ENCODE assay signal across 8 cellular contexts in the genomic region with DNA sequence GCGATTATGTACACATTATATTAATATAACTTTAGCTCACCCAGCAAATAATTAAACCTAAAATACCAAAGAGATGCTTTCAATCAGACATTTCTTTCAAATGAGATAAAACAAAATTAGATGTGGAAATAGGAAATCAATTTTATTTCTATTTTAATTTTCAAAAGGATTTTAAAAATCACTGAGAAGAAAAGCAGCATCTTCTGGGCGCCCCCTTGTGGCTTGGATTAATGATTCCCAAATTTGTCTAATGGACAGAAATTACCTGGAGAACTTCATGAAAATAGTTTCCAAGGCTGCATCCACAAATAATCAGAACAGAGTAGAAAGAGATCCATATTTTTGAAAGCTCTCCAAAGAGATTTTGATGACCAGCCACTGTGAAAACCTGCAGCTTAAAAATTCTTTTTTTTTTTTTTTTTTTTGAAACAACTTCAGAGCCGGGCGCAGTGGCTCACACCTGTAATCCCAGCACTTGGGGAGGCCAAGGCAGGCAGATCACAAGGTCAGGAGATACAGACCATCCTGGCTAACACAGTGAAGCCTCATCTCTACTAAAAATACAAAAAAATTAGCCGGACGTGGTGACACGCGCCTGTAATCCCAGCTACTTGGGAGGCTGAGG. TPM values are rescaled to one million over a fixed set of nuclear protein-coding genes. Genes with fewer than 3 reads are reported as not detected.
A peak's percentile ranks its signal among the peaks of the same experiment; 100 is the strongest.
DNase-seq lines count a peak whose midpoint lies in the region; ATAC-seq and TF ChIP-seq lines count a peak whose summit lies in the region.

No MANE protein-coding gene starts in this region.

- 79 to 84% methylated on average over 8 of the region's 8 CpGs for WGBS in body of pancreas, 2 donors

- H3K4me1 ChIP-seq in body of pancreas, result no peaks in the 10 kb centered on the region

- intact Hi-C loops in body of pancreas (cut with DNase I), result loop anchor here (10.0 kb wide), 1 partner anchor 214 kb away; no protein-coding TSS in a partner anchor

- H3K36me3 ChIP-seq in body of pancreas (replicated peaks in 1 of 2; ENCODE audit: insufficient read depth in 1 of 2, low read depth in 2 of 2) (no peaks in the 10 kb centered on the region), H7 (replicated peaks; ENCODE audit: control insufficient read depth, insufficient read depth, low read length) (no peaks in the 10 kb centered on the region)

- no peaks in the 10 kb centered on the region for H3K27me3 ChIP-seq in body of pancreas
- no peaks in the 10 kb centered on the region for H3K27me3 ChIP-seq in H7 (ENCODE audit: control insufficient read depth, insufficient read depth, low read length)

- peak in 6 of 7 experiments; percentile 62 to 81 (median 70) for TF ChIP-seq CTCF in body of pancreas (IDR thresholded peaks at IDR 0.05)

- H3K9me3 ChIP-seq in body of pancreas, result no peaks in the 10 kb centered on the region

- H3K4me3 ChIP-seq in body of pancreas, result no peak overlapping the region
- H3K4me3 ChIP-seq in H7 (ENCODE audit: insufficient read depth, low read depth, low read length), result no peak overlapping the region

- peak; percentile 34 for DNase-seq in stimulated activated CD4-positive, alpha-beta T cell treated with anti-CD3 and anti-CD28 coated beads, Interleukin-12 subunit alpha, Interleukin-12 subunit beta, amount 100 ng/mL, for 4 hours
- no peak for DNase-seq in stimulated activated CD4-positive, alpha-beta T cell treated with anti-CD3 and anti-CD28 coated beads, Interleukin-1b, Interleukin-23, amount 100 ng/mL, for 48 hours
- DNase-seq in OCI-M1 (lab: John Stamatoyannopoulos, UW), result peak; percentile 51
- peak; percentile 43 to 58 (median 50) for DNase-seq in body of pancreas
- DNase-seq in kidney glomerular epithelial cell (lab: John Stamatoyannopoulos, UW), result peak; percentile 59
- DNase-seq in stimulated activated naive CD4-positive, alpha-beta T cell (lab: John Stamatoyannopoulos, UW), result peak in 5 of 6 experiments; percentile 12 to 61 (median 30)
- DNase-seq in H7, result no peak

- TF ChIP-seq POLR2A in body of pancreas (IDR thresholded peaks at IDR 0.05), result no peak

- H3K27ac ChIP-seq in body of pancreas, result no peak overlapping the region

- ATAC-seq in body of pancreas (no peak), GM19467 (IDR thresholded peaks at IDR 0.05; ENCODE audit: unreplicated experiment) (no peak)

RNA-seq across cellular contexts. Expression of a gene that starts 50.9 kb away (rescaled TPM):
- total RNA-seq in body of pancreas, result 10 to 100 TPM; 28.3 to 33.0 TPM
- total RNA-seq in H7 (2014; rRNA removed; shearing (Covaris generic)), result 21.8 and 27.2 TPM in 2 replicates

Comparison
In these comparisons a context has a peak if more than half of its experiments do, and no peak if none do; other contexts are left out.
1. DNase-seq: peak in stimulated activated CD4-positive, alpha-beta T cell treated with anti-CD3 and anti-CD28 coated beads, Interleukin-12 subunit alpha, Interleukin-12 subunit beta, amount 100 ng/mL, for 4 hours (single experiment), OCI-M1 (single experiment), body of pancreas (4 of 4), kidney glomerular epithelial cell (single experiment) and stimulated activated naive CD4-positive, alpha-beta T cell (5 of 6); none in stimulated activated CD4-positive, alpha-beta T cell treated with anti-CD3 and anti-CD28 coated beads, Interleukin-1b, Interleukin-23, amount 100 ng/mL, for 48 hours (single experiment) and H7 (single experiment).